ENCODE assay signal across 32 cellular contexts in genomic region chr18:37249171-37249886, GRCh38.
"Had no signal": no experiment of that assay in that cellular context is flagged by ENCODE, and none has a peak within 500 bp of the region (broad histone marks: within the 10 kb centered on the region; RNA-seq: fewer than 3 reads in every experiment).

No MANE protein-coding gene starts in this region.

- H3K36me3 ChIP-seq: adrenal gland had no signal

- H3K4me3 Mint-ChIP-seq: activated CD4-positive, alpha-beta memory T cell treated with anti-CD3 and anti-CD28 coated beads for 36 hours; activated CD4-positive, alpha-beta T cell treated with anti-CD3 and anti-CD28 coated beads for 36 hours; activated CD4-positive, alpha-beta T cell treated with anti-CD3 and anti-CD28 coated beads, Interleukin-2, amount 10 ng/mL, durations not matched to agents 24 days and 14 days; activated CD8-positive, alpha-beta memory T cell treated with anti-CD3 and anti-CD28 coated beads, Interleukin-2, amount 10 ng/mL, durations not matched to agents 7 days and 5 days; activated CD8-positive, alpha-beta T cell treated with anti-CD3 and anti-CD28 coated beads, Interleukin-2, amount 10 ng/mL, durations not matched to agents 7 days and 5 days; activated naive CD4-positive, alpha-beta T cell treated with anti-CD3 and anti-CD28 coated beads for 36 hours; activated naive CD4-positive, alpha-beta T cell treated with anti-CD3 and anti-CD28 coated beads, Interleukin-2, amount 50 U/mL, for 24 hours; activated naive CD8-positive, alpha-beta T cell treated with anti-CD3 and anti-CD28 coated beads for 36 hours; activated naive CD8-positive, alpha-beta T cell treated with anti-CD3 and anti-CD28 coated beads, Interleukin-2, amount 50 U/mL, for 24 hours; activated T-helper 1 cell treated with anti-CD3 and anti-CD28 coated beads, Interleukin-12 subunit alpha, Interleukin-12 subunit beta, Interleukin-2, Interleukin-4 antibody, amounts not matched to agents 30 ng/mL and 10 ng/mL and 1 ng/mL, durations not matched to agents 14 hours and 24 hours and 36 hours; dendritic cell treated with granulocyte-macrophage colony-stimulating factor and Interleukin-4, amounts not matched to agents 40 ng/mL and 50 ng/mL, for 4 days; endodermal cell had no signal

- H3K36me3 Mint-ChIP-seq: activated CD4-positive, alpha-beta memory T cell treated with anti-CD3 and anti-CD28 coated beads for 36 hours; activated CD8-positive, alpha-beta memory T cell treated with anti-CD3 and anti-CD28 coated beads, Interleukin-2, amount 10 ng/mL, durations not matched to agents 7 days and 5 days; activated naive CD4-positive, alpha-beta T cell treated with anti-CD3 and anti-CD28 coated beads, Interleukin-2, amount 50 U/mL, for 24 hours had no signal

- H3K27ac ChIP-seq: adrenal gland, body of pancreas, coronary artery had no signal

- H3K9me3 Mint-ChIP-seq: activated CD4-positive, alpha-beta memory T cell treated with anti-CD3 and anti-CD28 coated beads for 36 hours; activated CD4-positive, alpha-beta T cell treated with anti-CD3 and anti-CD28 coated beads, Interleukin-2, amount 10 ng/mL, durations not matched to agents 24 days and 14 days; activated naive CD8-positive, alpha-beta T cell treated with anti-CD3 and anti-CD28 coated beads for 36 hours; activated T-helper 1 cell treated with anti-CD3 and anti-CD28 coated beads, Interleukin-12 subunit alpha, Interleukin-12 subunit beta, Interleukin-2, Interleukin-4 antibody, amounts not matched to agents 30 ng/mL and 10 ng/mL and 1 ng/mL, durations not matched to agents 14 hours and 24 hours and 36 hours; activated T-helper 2 cell treated with anti-CD3 and anti-CD28 coated beads, Interferon-gamma antibody, Interleukin-2, Interleukin-4, amounts not matched to agents 10 μg/mL and 5 μg/mL and 100 μg/mL, durations not matched to agents 14 hours and 24 hours and 36 hours; dendritic cell treated with granulocyte-macrophage colony-stimulating factor and Interleukin-4, amounts not matched to agents 40 ng/mL and 50 ng/mL, for 4 days; endodermal cell had no signal

- H3K4me3 ChIP-seq: adrenal gland, body of pancreas, coronary artery, dorsolateral prefrontal cortex had no signal

- H3K27ac Mint-ChIP-seq: activated CD4-positive, alpha-beta memory T cell treated with anti-CD3 and anti-CD28 coated beads for 36 hours; activated CD4-positive, alpha-beta T cell treated with anti-CD3 and anti-CD28 coated beads for 36 hours; activated CD4-positive, alpha-beta T cell treated with anti-CD3 and anti-CD28 coated beads, Interleukin-2, amount 10 ng/mL, durations not matched to agents 24 days and 14 days; activated CD8-positive, alpha-beta memory T cell treated with anti-CD3 and anti-CD28 coated beads, Interleukin-2, amount 10 ng/mL, durations not matched to agents 7 days and 5 days; activated CD8-positive, alpha-beta T cell treated with anti-CD3 and anti-CD28 coated beads, Interleukin-2, amount 10 ng/mL, durations not matched to agents 7 days and 5 days; activated naive CD4-positive, alpha-beta T cell treated with anti-CD3 and anti-CD28 coated beads for 36 hours; activated naive CD4-positive, alpha-beta T cell treated with anti-CD3 and anti-CD28 coated beads, Interleukin-2, amount 50 U/mL, for 24 hours; activated naive CD8-positive, alpha-beta T cell treated with anti-CD3 and anti-CD28 coated beads for 36 hours; activated naive CD8-positive, alpha-beta T cell treated with anti-CD3 and anti-CD28 coated beads, Interleukin-2, amount 50 U/mL, for 24 hours; activated T-helper 1 cell treated with anti-CD3 and anti-CD28 coated beads, Interleukin-12 subunit alpha, Interleukin-12 subunit beta, Interleukin-2, Interleukin-4 antibody, amounts not matched to agents 30 ng/mL and 10 ng/mL and 1 ng/mL, durations not matched to agents 14 hours and 24 hours and 36 hours; activated T-helper 2 cell treated with anti-CD3 and anti-CD28 coated beads, Interferon-gamma antibody, Interleukin-2, Interleukin-4, amounts not matched to agents 10 μg/mL and 5 μg/mL and 100 μg/mL, durations not matched to agents 14 hours and 24 hours and 36 hours; dendritic cell treated with granulocyte-macrophage colony-stimulating factor and Interleukin-4, amounts not matched to agents 40 ng/mL and 50 ng/mL, for 4 days; endodermal cell had no signal

- H3K4me1 Mint-ChIP-seq: activated CD4-positive, alpha-beta T cell treated with anti-CD3 and anti-CD28 coated beads for 36 hours; activated CD4-positive, alpha-beta T cell treated with anti-CD3 and anti-CD28 coated beads, Interleukin-2, amount 10 ng/mL, durations not matched to agents 24 days and 14 days; activated CD8-positive, alpha-beta memory T cell treated with anti-CD3 and anti-CD28 coated beads, Interleukin-2, amount 10 ng/mL, durations not matched to agents 7 days and 5 days; activated naive CD8-positive, alpha-beta T cell treated with anti-CD3 and anti-CD28 coated beads for 36 hours had no signal

- FAIRE-seq: frontal cortex had no signal

- H3K9me3 ChIP-seq: adrenal gland, body of pancreas had no signal

- DNase-seq: activated CD4-positive, alpha-beta memory T cell treated with anti-CD3 and anti-CD28 coated beads for 36 hours; activated CD4-positive, alpha-beta T cell treated with anti-CD3 and anti-CD28 coated beads for 36 hours; activated CD4-positive, alpha-beta T cell treated with anti-CD3 and anti-CD28 coated beads, Interleukin-2, amount 10 ng/mL, durations not matched to agents 24 days and 14 days; activated CD4-positive, CD25-positive, alpha-beta regulatory T cell; activated CD4-positive, CD25-positive, alpha-beta regulatory T cell treated with anti-CD3 and anti-CD28 coated beads, Interleukin-2, amount 50 U/mL, for 72 hours; activated CD8-positive, alpha-beta memory T cell treated with anti-CD3 and anti-CD28 coated beads, Interleukin-2, amount 10 ng/mL, durations not matched to agents 7 days and 5 days; activated CD8-positive, alpha-beta memory T cell treated with anti-CD3 and anti-CD28 coated beads, Interleukin-2, amount 50 U/mL, for 4 hours; activated CD8-positive, alpha-beta T cell treated with anti-CD3 and anti-CD28 coated beads, Interleukin-2, amount 10 ng/mL, durations not matched to agents 7 days and 5 days; activated effector memory CD4-positive, alpha-beta T cell treated with anti-CD3 and anti-CD28 coated beads, Interleukin-2, amount 50 U/mL, for 16 hours; activated naive CD4-positive, alpha-beta T cell treated with anti-CD3 and anti-CD28 coated beads for 36 hours; activated naive CD8-positive, alpha-beta T cell treated with anti-CD3 and anti-CD28 coated beads for 36 hours; activated naive CD8-positive, alpha-beta T cell treated with anti-CD3 and anti-CD28 coated beads, Interleukin-2, amount 50 U/mL, for 24 hours; activated T-cell treated with anti-CD3 and anti-CD28 coated beads, Interleukin-2, amount 50 U/mL, for 1 hour; activated T-cell treated with anti-CD3 and anti-CD28 coated beads, Interleukin-2, amount 50 U/mL, for 48 hours; adrenal gland; amygdala; aorta; body of pancreas; central memory CD4-positive, alpha-beta T cell; cerebellar nuclear complex; dorsolateral prefrontal cortex; effector memory CD4-positive, alpha-beta T cell; endodermal cell; foreskin fibroblast; T-helper 2 cell had no signal

- H3K27me3 ChIP-seq: body of pancreas had no signal

- ATAC-seq: activated CD4-positive, alpha-beta T cell treated with anti-CD3 and anti-CD28 coated beads for 36 hours; activated CD8-positive, alpha-beta memory T cell treated with anti-CD3 and anti-CD28 coated beads, Interleukin-2, amount 10 ng/mL, durations not matched to agents 7 days and 5 days; activated CD8-positive, alpha-beta T cell treated with anti-CD3 and anti-CD28 coated beads, Interleukin-2, amount 10 ng/mL, durations not matched to agents 7 days and 5 days; activated naive CD8-positive, alpha-beta T cell treated with anti-CD3 and anti-CD28 coated beads, Interleukin-2, amount 50 U/mL, for 24 hours; body of pancreas; esophagus mucosa had no signal
